In the genomic region with DNA sequence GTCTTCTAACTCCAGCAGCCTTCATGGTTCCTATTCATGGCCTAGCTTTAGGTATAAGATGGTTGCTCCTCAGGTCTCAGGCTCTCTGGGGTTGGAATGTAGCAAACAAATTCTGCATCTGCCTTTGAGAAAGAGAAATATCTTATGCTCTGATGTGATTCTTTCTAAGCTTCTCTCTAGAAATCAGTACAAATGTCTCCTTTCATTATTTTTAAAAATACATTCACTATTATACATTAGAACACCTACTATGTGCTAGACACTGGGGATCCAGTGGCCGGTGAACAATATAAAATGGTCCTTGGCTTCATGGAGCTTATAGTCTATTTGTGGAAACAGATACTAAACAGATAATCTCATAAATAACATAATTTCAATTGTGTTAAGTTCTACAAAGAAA, we compare ENCODE assay signal across 16 cellular contexts.
"Had no signal": no experiment of that assay in that cellular context is flagged by ENCODE, and none has a peak within 500 bp of the region (broad histone marks: within the 10 kb centered on the region; RNA-seq: fewer than 3 reads in every experiment).

No MANE protein-coding gene starts in this region.

- H3K27me3 Mint-ChIP-seq: effector memory CD8-positive, alpha-beta T cell had no signal

- H3K27me3 ChIP-seq: neutrophil, testis, upper lobe of right lung had no signal

- H3K27ac ChIP-seq: epithelial cell of prostate, neutrophil, testis, upper lobe of right lung had no signal

- H3K4me1 ChIP-seq: testis, upper lobe of right lung had no signal

- ATAC-seq: effector memory CD8-positive, alpha-beta T cell; sciatic nerve; upper lobe of right lung had no signal

- DNase-seq: activated CD4-positive, alpha-beta T cell treated with anti-CD3 and anti-CD28 coated beads, Interleukin-2, amount 50 U/mL, for 4 hours; activated naive CD4-positive, alpha-beta T cell treated with anti-CD3 and anti-CD28 coated beads for 36 hours; dermis blood vessel endothelial cell; effector memory CD8-positive, alpha-beta T cell; foreskin fibroblast; hippocampal formation; stimulated activated CD4-positive, alpha-beta T cell treated with anti-CD3 and anti-CD28 coated beads, Interleukin-4, amount 100 ng/mL, for 1 hour; testis; upper lobe of right lung had no signal

- H3K9me3 Mint-ChIP-seq: activated naive CD4-positive, alpha-beta T cell treated with anti-CD3 and anti-CD28 coated beads for 36 hours; effector memory CD8-positive, alpha-beta T cell; mesothelial cell of epicardium; T-helper 2 cell treated with Interferon-gamma antibody and Interleukin-4, amounts not matched to agents 5 μg/mL and 100 μg/mL, for 36 hours had no signal

- H3K27ac Mint-ChIP-seq: activated naive CD4-positive, alpha-beta T cell treated with anti-CD3 and anti-CD28 coated beads for 36 hours; mesothelial cell of epicardium; T-helper 2 cell treated with Interferon-gamma antibody and Interleukin-4, amounts not matched to agents 5 μg/mL and 100 μg/mL, for 36 hours had no signal

- H3K4me3 Mint-ChIP-seq: activated naive CD4-positive, alpha-beta T cell treated with anti-CD3 and anti-CD28 coated beads for 36 hours; effector memory CD8-positive, alpha-beta T cell; mesothelial cell of epicardium; T-helper 2 cell treated with Interferon-gamma antibody and Interleukin-4, amounts not matched to agents 5 μg/mL and 100 μg/mL, for 36 hours had no signal

- H3K4me2 ChIP-seq: smooth muscle cell had no signal

- H3K4me3 ChIP-seq: lung, smooth muscle cell, testis, upper lobe of right lung had no signal
